Comparison of ENCODE assay signal across 8 cellular contexts in genomic region chr9:2017209-2017458, GRCh38. TPM values are rescaled to one million over a fixed set of nuclear protein-coding genes. Genes with fewer than 3 reads are reported as not detected.
DNase-seq lines count a peak whose midpoint lies in the region; ATAC-seq, FAIRE-seq and TF ChIP-seq lines count a peak whose summit lies in the region.

No MANE protein-coding gene starts in this region.

- peak overlapping the region; percentile 92 for H3K4me3 ChIP-seq in CD8-positive, alpha-beta memory T cell (ENCODE audit: low read length)
- H3K4me3 ChIP-seq in RWPE2 (ENCODE audit: severe bottlenecking) (peak overlapping the region; percentile 62), esophagus (ENCODE audit: low read depth in 1 of 2, low read length in 2 of 2) (peak overlapping the region; percentile 74 to 92), neutrophil (ENCODE audit: low read depth in 1 of 2, low read length in 1 of 2) (peak overlapping the region; percentile 90 to 97)

- CTCF ChIA-PET in CD8-positive, alpha-beta memory T cell (lab: Charles Lee) = interaction anchor here (0.9 to 1.5 kb wide), 3 partner anchors 12 to 37 kb away, joined by 3 to 11 read pairs (median 4); no protein-coding TSS in a partner anchor

- H3K4me1 ChIP-seq in CD8-positive, alpha-beta memory T cell (ENCODE audit: insufficient read depth, low read length) = peaks cover 41% of the 10 kb centered on the region
- H3K4me1 ChIP-seq in RWPE2 (ENCODE audit: insufficient read depth, poor library complexity, severe bottlenecking) (peaks cover 5% of the 10 kb centered on the region), esophagus (ENCODE audit: control insufficient read depth in 2 of 2, insufficient read depth in 2 of 2, low read length in 1 of 2) (peaks cover 0 to 3% of the 10 kb centered on the region in 2 donors), neutrophil (ENCODE audit: control insufficient read depth in 1 of 2, insufficient read depth in 1 of 2, low read depth in 1 of 2, low read length in 1 of 2) (peaks cover 30 to 34% of the 10 kb centered on the region in 2 experiments)

- H3K27me3 ChIP-seq in CD8-positive, alpha-beta memory T cell (ENCODE audit: insufficient read depth, low read length, poor library complexity, severe bottlenecking) = no peaks in the 10 kb centered on the region
- H3K27me3 ChIP-seq in RWPE2 (ENCODE audit: insufficient read depth, poor library complexity, severe bottlenecking) = no peaks in the 10 kb centered on the region
- no peaks in the 10 kb centered on the region for H3K27me3 ChIP-seq in esophagus (ENCODE audit: control insufficient read depth in 1 of 2, insufficient read depth in 2 of 2, low read length in 2 of 2)
- H3K27me3 ChIP-seq in neutrophil = peaks cover 19% of the 10 kb centered on the region

- FAIRE-seq in RCC 7860 (lab: Jason Lieb, UNC) = no peak

- TF ChIP-seq CTCF in RWPE2 (IDR thresholded peaks at IDR 0.05; ENCODE audit: poor library complexity, severe bottlenecking) = no peak
- no peak for TF ChIP-seq CTCF in neutrophil (IDR thresholded peaks at IDR 0.05)

- peak overlapping the region; percentile 91 for H3K27ac ChIP-seq in CD8-positive, alpha-beta memory T cell (ENCODE audit: low read depth, low read length)
- H3K27ac ChIP-seq in RWPE2 (ENCODE audit: poor library complexity, severe bottlenecking) (peak overlapping the region; percentile 77), esophagus (ENCODE audit: low read depth in 2 of 2, low read length in 1 of 2) (peak overlapping the region; percentile 98 to 99), neutrophil (peak overlapping the region; percentile 97)

- peak overlapping the region; percentile 96 to 100 (median 99) for H3K4me3 Mint-ChIP-seq in CD8-positive, alpha-beta memory T cell

- H3K27ac Mint-ChIP-seq in CD8-positive, alpha-beta memory T cell = peak overlapping the region; percentile 95 to 100 (median 98)

- H3K9me3 ChIP-seq in CD8-positive, alpha-beta memory T cell (ENCODE audit: low read length) = no peaks in the 10 kb centered on the region
- H3K9me3 ChIP-seq in RWPE2 (ENCODE audit: severe bottlenecking) = no peaks in the 10 kb centered on the region
- H3K9me3 ChIP-seq in esophagus (ENCODE audit: control insufficient read depth in 2 of 2, insufficient read depth in 1 of 2, low read depth in 1 of 2, low read length in 1 of 2) = no peaks in the 10 kb centered on the region
- no peaks in the 10 kb centered on the region for H3K9me3 ChIP-seq in neutrophil

- H3K36me3 ChIP-seq in CD8-positive, alpha-beta memory T cell (ENCODE audit: insufficient read depth, low read length) = no peaks in the 10 kb centered on the region
- H3K36me3 ChIP-seq in RWPE2 (ENCODE audit: low read depth) (no peaks in the 10 kb centered on the region), esophagus (ENCODE audit: control insufficient read depth in 2 of 2, insufficient read depth in 2 of 2, low read length in 1 of 2) (no peaks in the 10 kb centered on the region), neutrophil (no peaks in the 10 kb centered on the region)

- H3K27me3 Mint-ChIP-seq in CD8-positive, alpha-beta memory T cell = peaks cover 0 to 4% of the 10 kb centered on the region in 2 donors

- POLR2A ChIA-PET in CD8-positive, alpha-beta memory T cell (lab: Charles Lee) = interaction anchor here (1.5 to 4.8 kb wide), 3 partner anchors 10 to 1509 kb away, joined by 3 to 44 read pairs (median 28); partner anchors contain the start of gene RFX3

- DNase-seq in CD8-positive, alpha-beta memory T cell = no peak
- no peak for DNase-seq in RWPE2 (ENCODE audit: low spot score)
- no peak for DNase-seq in RCC 7860 (ENCODE audit: low spot score)
- DNase-seq in T-helper 9 cell = no peak

- ATAC-seq in RWPE2 (ENCODE audit: low read depth) (no peak; the same call in 2 of the 3 replicates), HG03378 (IDR thresholded peaks at IDR 0.05; ENCODE audit: unreplicated experiment) (no peak), GM18511 (IDR thresholded peaks at IDR 0.05; ENCODE audit: unreplicated experiment) (no peak)

- peaks cover 0 to 3% (median 2%) of the 10 kb centered on the region in 5 donors for H3K9me3 Mint-ChIP-seq in CD8-positive, alpha-beta memory T cell

- H3K36me3 Mint-ChIP-seq in CD8-positive, alpha-beta memory T cell = peaks cover 0 to 27% (median 0%) of the 10 kb centered on the region in 3 donors

- WGBS in esophagus, 2 donors = 0 to 1% methylated on average over 21 of the region's 21 CpGs

- H3K4me1 Mint-ChIP-seq in CD8-positive, alpha-beta memory T cell = peaks cover 47 to 62% (median 56%) of the 10 kb centered on the region in 3 donors

RNA-seq across cellular contexts. Expression of gene SMARCA2, which starts 2.0 kb away (rescaled TPM):
- 100 to 1,000 TPM; 145 to 156 TPM for total RNA-seq in CD8-positive, alpha-beta memory T cell
- 56.7 TPM for polyA plus RNA-seq in CD8-positive, alpha-beta memory T cell
- 10 to 100 TPM; 18.6 to 28.0 TPM for polyA plus RNA-seq in esophagus
